Comparison of ENCODE assay signal across 32 cellular contexts in genomic region chr16:12507366-12507765, GRCh38.
DNase-seq lines count a peak whose midpoint lies in the region; ATAC-seq and TF ChIP-seq lines count a peak whose summit lies in the region.
"Had no signal": no experiment of that assay in that cellular context is flagged by ENCODE, and none has a peak within 500 bp of the region (broad histone marks: within the 10 kb centered on the region; RNA-seq: fewer than 3 reads in every experiment).

No MANE protein-coding gene starts in this region.

- H3K4me3 Mint-ChIP-seq in stimulated activated effector memory CD8-positive, alpha-beta T cell treated with anti-CD3 and anti-CD28 coated beads, Interleukin-12 subunit alpha, Interleukin-12 subunit beta, amount 100 ng/mL, for 72 hours: no peak overlapping the region
- H3K4me3 Mint-ChIP-seq in T-cell: no peak overlapping the region
- H3K4me3 Mint-ChIP-seq: activated CD4-positive, alpha-beta T cell treated with anti-CD3 and anti-CD28 coated beads, Interleukin-2, amount 10 ng/mL, durations not matched to agents 7 days and 5 days; activated naive CD8-positive, alpha-beta T cell treated with anti-CD3 and anti-CD28 coated beads for 36 hours; effector memory CD8-positive, alpha-beta T cell; stimulated activated naive CD8-positive, alpha-beta T cell treated with anti-CD3 and anti-CD28 coated beads, Interleukin-15, amount 100 ng/mL, for 72 hours; WTC11 had no signal

- H3K27ac Mint-ChIP-seq in stimulated activated effector memory CD8-positive, alpha-beta T cell treated with anti-CD3 and anti-CD28 coated beads, Interleukin-12 subunit alpha, Interleukin-12 subunit beta, amount 100 ng/mL, for 72 hours: no peak overlapping the region
- H3K27ac Mint-ChIP-seq in activated naive CD4-positive, alpha-beta T cell treated with anti-CD3 and anti-CD28 coated beads, Interleukin-2, amount 50 U/mL, for 72 hours: no peak overlapping the region
- H3K27ac Mint-ChIP-seq in T-cell: no peak overlapping the region
- H3K27ac Mint-ChIP-seq: activated CD4-positive, alpha-beta T cell treated with anti-CD3 and anti-CD28 coated beads, Interleukin-2, amount 10 ng/mL, durations not matched to agents 7 days and 5 days; activated naive CD8-positive, alpha-beta T cell treated with anti-CD3 and anti-CD28 coated beads for 36 hours; effector memory CD8-positive, alpha-beta T cell; stimulated activated naive CD8-positive, alpha-beta T cell treated with anti-CD3 and anti-CD28 coated beads, Interleukin-15, amount 100 ng/mL, for 72 hours; WTC11 had no signal

- no peaks in the 10 kb centered on the region for H3K36me3 ChIP-seq in BJ (ENCODE audit: control insufficient read depth, insufficient read depth, low read length)
- H3K36me3 ChIP-seq: left lung, right atrium auricular region, spleen, vagina had no signal

- ATAC-seq in stimulated activated effector memory CD8-positive, alpha-beta T cell treated with anti-CD3 and anti-CD28 coated beads, Interleukin-12 subunit alpha, Interleukin-12 subunit beta, amount 100 ng/mL, for 72 hours: no peak
- ATAC-seq in activated naive CD4-positive, alpha-beta T cell treated with anti-CD3 and anti-CD28 coated beads, Interleukin-2, amount 50 U/mL, for 72 hours: no peak
- ATAC-seq in T-cell (replicated peaks in 1 of 4): no peak
- ATAC-seq: effector memory CD8-positive, alpha-beta T cell; left lung; PC-3; stimulated activated naive CD8-positive, alpha-beta T cell treated with anti-CD3 and anti-CD28 coated beads, Interleukin-15, amount 100 ng/mL, for 72 hours; WTC11 had no signal

- no peaks in the 10 kb centered on the region for H3K27me3 ChIP-seq in BJ (ENCODE audit: control insufficient read depth, insufficient read depth, low read length)
- H3K27me3 ChIP-seq: left lung, right atrium auricular region, spleen, vagina had no signal

- CTCF ChIA-PET in BJ (lab: Yijun Ruan, JAX): no interaction called here
- CTCF ChIA-PET in T-cell (lab: Charles Lee): no interaction called here

- DNase-seq in BJ (ENCODE audit: low read depth) (peak; percentile 10), M059J (ENCODE audit: low read depth) (peak; percentile 77), fibroblast of mammary gland (ENCODE audit: low read depth) (peak; percentile 23), skeletal muscle cell (ENCODE audit: low read depth) (peak; percentile 13), mucosa of gallbladder (ENCODE audit: low spot score) (no peak), T-cell (no peak)
- no peak for DNase-seq in stimulated activated effector memory CD8-positive, alpha-beta T cell treated with anti-CD3 and anti-CD28 coated beads, Interleukin-12 subunit alpha, Interleukin-12 subunit beta, amount 100 ng/mL, for 72 hours (ENCODE audit: low spot score in 2 of 2)
- no peak for DNase-seq in activated naive CD4-positive, alpha-beta T cell treated with anti-CD3 and anti-CD28 coated beads, Interleukin-2, amount 50 U/mL, for 72 hours (ENCODE audit: low spot score in 2 of 2)
- DNase-seq: activated CD4-positive, alpha-beta T cell treated with anti-CD3 and anti-CD28 coated beads, Interleukin-2, amount 10 ng/mL, durations not matched to agents 7 days and 5 days; activated naive CD8-positive, alpha-beta T cell treated with anti-CD3 and anti-CD28 coated beads for 36 hours; C1 segment of cervical spinal cord; COR-L47; cortex of kidney; effector memory CD8-positive, alpha-beta T cell; GDM1; GOT3; hypothalamus; left lung; MV-4-11; NCI-H1436 treated with DMSO at 0.1 percent for 48 hours; NCI-H2081 treated with DMSO at 0.1 percent for 48 hours; NCI-H2227 treated with DMSO at 0.1 percent for 48 hours; NCI-H69; PC-3; spleen; stimulated activated CD4-positive, alpha-beta T cell treated with anti-CD3 and anti-CD28 coated beads, Interleukin-2, amount 100 ng/mL, for 24 hours; stimulated activated CD8-positive, alpha-beta memory T cell treated with anti-CD3 and anti-CD28 coated beads, Interleukin-4, amount 100 ng/mL, for 48 hours; stimulated activated naive CD8-positive, alpha-beta T cell treated with anti-CD3 and anti-CD28 coated beads, Interleukin-15, amount 100 ng/mL, for 72 hours had no signal

- H3K4me3 ChIP-seq in BJ (ENCODE audit: low read depth, low read length): no peak overlapping the region
- no peak overlapping the region for H3K4me3 ChIP-seq in fibroblast of mammary gland (ENCODE audit: control insufficient read depth, low read depth, low read length)
- no peak overlapping the region for H3K4me3 ChIP-seq in skeletal muscle cell (ENCODE audit: low read depth, low read length)
- H3K4me3 ChIP-seq: left lung, right atrium auricular region, SK-N-MC, spleen, vagina had no signal

- no peaks in the 10 kb centered on the region for H3K36me3 Mint-ChIP-seq in stimulated activated effector memory CD8-positive, alpha-beta T cell treated with anti-CD3 and anti-CD28 coated beads, Interleukin-12 subunit alpha, Interleukin-12 subunit beta, amount 100 ng/mL, for 72 hours
- H3K36me3 Mint-ChIP-seq in activated naive CD4-positive, alpha-beta T cell treated with anti-CD3 and anti-CD28 coated beads, Interleukin-2, amount 50 U/mL, for 72 hours: no peaks in the 10 kb centered on the region
- peaks cover 8% of the 10 kb centered on the region for H3K36me3 Mint-ChIP-seq in T-cell
- H3K36me3 Mint-ChIP-seq: activated naive CD8-positive, alpha-beta T cell treated with anti-CD3 and anti-CD28 coated beads for 36 hours; WTC11 had no signal

- H3K9me3 Mint-ChIP-seq in stimulated activated effector memory CD8-positive, alpha-beta T cell treated with anti-CD3 and anti-CD28 coated beads, Interleukin-12 subunit alpha, Interleukin-12 subunit beta, amount 100 ng/mL, for 72 hours: no peaks in the 10 kb centered on the region
- H3K9me3 Mint-ChIP-seq in activated naive CD4-positive, alpha-beta T cell treated with anti-CD3 and anti-CD28 coated beads, Interleukin-2, amount 50 U/mL, for 72 hours: no peaks in the 10 kb centered on the region
- no peaks in the 10 kb centered on the region for H3K9me3 Mint-ChIP-seq in T-cell
- H3K9me3 Mint-ChIP-seq: activated CD4-positive, alpha-beta T cell treated with anti-CD3 and anti-CD28 coated beads, Interleukin-2, amount 10 ng/mL, durations not matched to agents 7 days and 5 days; activated naive CD8-positive, alpha-beta T cell treated with anti-CD3 and anti-CD28 coated beads for 36 hours; effector memory CD8-positive, alpha-beta T cell; stimulated activated naive CD8-positive, alpha-beta T cell treated with anti-CD3 and anti-CD28 coated beads, Interleukin-15, amount 100 ng/mL, for 72 hours; WTC11 had no signal

- no peak for TF ChIP-seq CTCF in BJ (IDR thresholded peaks at IDR 0.05; ENCODE audit: insufficient read depth, low read depth, low read length)
- no peak for TF ChIP-seq CTCF in fibroblast of mammary gland (conservative IDR thresholded peaks at IDR 0.05; ENCODE audit: control insufficient read depth, insufficient read depth, low read depth, low read length)

- peaks cover 7% of the 10 kb centered on the region for H3K4me1 Mint-ChIP-seq in stimulated activated effector memory CD8-positive, alpha-beta T cell treated with anti-CD3 and anti-CD28 coated beads, Interleukin-12 subunit alpha, Interleukin-12 subunit beta, amount 100 ng/mL, for 72 hours
- peaks cover 0 to 17% (median 5%) of the 10 kb centered on the region in 3 donors for H3K4me1 Mint-ChIP-seq in T-cell
- H3K4me1 Mint-ChIP-seq: activated naive CD8-positive, alpha-beta T cell treated with anti-CD3 and anti-CD28 coated beads for 36 hours had no signal

- POLR2A ChIA-PET in BJ (lab: Charles Lee) (interaction anchor here (0.6 kb wide), 1 partner anchor 531 kb away, joined by 7 read pairs; the partner anchor contains the start of gene SNX29), T-cell (lab: Charles Lee) (interaction anchor here in 1 of 2 donors (0.6 to 0.8 kb wide), 2 partner anchors 226 to 489 kb away, joined by 3 read pairs; no protein-coding TSS in a partner anchor)

- H3K27me3 Mint-ChIP-seq in T-cell: no peaks in the 10 kb centered on the region
- H3K27me3 Mint-ChIP-seq: activated CD4-positive, alpha-beta T cell treated with anti-CD3 and anti-CD28 coated beads, Interleukin-2, amount 10 ng/mL, durations not matched to agents 7 days and 5 days; activated naive CD8-positive, alpha-beta T cell treated with anti-CD3 and anti-CD28 coated beads for 36 hours; effector memory CD8-positive, alpha-beta T cell; stimulated activated naive CD8-positive, alpha-beta T cell treated with anti-CD3 and anti-CD28 coated beads, Interleukin-15, amount 100 ng/mL, for 72 hours had no signal

Comparison
In these comparisons a context has a peak if more than half of its experiments do, and no peak if none do; other contexts are left out.
1. DNase-seq: peak in BJ (single experiment), M059J (single experiment), fibroblast of mammary gland (single experiment) and skeletal muscle cell (single experiment); none in mucosa of gallbladder (single experiment), stimulated activated effector memory CD8-positive, alpha-beta T cell treated with anti-CD3 and anti-CD28 coated beads, Interleukin-12 subunit alpha, Interleukin-12 subunit beta, amount 100 ng/mL, for 72 hours (0 of 2), activated naive CD4-positive, alpha-beta T cell treated with anti-CD3 and anti-CD28 coated beads, Interleukin-2, amount 50 U/mL, for 72 hours (0 of 2) and T-cell (0 of 34).